Comparison of ENCODE assay signal across 1 cellular context in the genomic region with DNA sequence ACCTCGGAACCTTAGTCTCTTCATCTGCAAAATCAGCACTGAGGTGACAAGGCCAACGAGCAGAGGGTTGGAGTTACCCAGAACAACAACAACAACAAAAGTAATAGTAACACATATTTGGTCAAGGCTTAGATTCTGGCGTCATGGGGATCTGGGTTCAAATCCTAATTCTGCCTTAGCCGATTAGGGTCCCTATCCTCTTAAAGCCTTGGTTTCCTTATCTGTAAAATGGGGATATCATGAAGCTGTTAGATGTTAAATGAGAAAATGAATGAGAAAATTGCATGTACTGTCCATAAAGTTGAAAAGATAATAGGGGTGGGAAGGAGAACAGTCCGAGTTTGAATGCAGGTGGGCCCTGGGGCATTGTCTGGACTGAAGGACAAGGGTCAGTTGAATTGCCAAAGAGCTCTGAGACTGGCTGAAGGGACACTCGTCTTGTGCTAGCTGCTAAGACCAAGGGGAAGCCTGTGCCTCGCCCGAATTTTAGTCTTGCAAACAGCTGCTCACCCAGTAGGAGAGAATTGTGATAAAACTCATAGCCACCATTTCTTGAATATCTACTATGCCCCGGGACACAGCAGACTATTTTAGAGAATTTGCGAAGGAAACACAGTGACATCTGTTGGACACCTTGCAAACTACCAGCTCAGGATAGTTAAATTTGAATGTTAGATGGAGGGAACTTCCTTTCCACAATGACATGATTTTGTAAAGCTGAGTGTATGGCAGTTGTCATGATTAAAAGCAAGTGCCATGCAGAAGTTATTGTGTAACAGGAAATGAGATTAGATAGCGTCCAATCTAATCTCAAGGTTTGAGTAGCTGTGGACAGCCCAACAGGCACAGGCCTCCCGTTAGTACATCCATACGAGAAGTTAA.
TF ChIP-seq lines count a peak whose summit lies in the region.

No MANE protein-coding gene starts in this region.

TF ChIP-seq in HepG2, 621 proteins besides CTCF, POLR2A, EP300 and RAD21 (continued from another document):
- TF ChIP-seq, protein P1, sequence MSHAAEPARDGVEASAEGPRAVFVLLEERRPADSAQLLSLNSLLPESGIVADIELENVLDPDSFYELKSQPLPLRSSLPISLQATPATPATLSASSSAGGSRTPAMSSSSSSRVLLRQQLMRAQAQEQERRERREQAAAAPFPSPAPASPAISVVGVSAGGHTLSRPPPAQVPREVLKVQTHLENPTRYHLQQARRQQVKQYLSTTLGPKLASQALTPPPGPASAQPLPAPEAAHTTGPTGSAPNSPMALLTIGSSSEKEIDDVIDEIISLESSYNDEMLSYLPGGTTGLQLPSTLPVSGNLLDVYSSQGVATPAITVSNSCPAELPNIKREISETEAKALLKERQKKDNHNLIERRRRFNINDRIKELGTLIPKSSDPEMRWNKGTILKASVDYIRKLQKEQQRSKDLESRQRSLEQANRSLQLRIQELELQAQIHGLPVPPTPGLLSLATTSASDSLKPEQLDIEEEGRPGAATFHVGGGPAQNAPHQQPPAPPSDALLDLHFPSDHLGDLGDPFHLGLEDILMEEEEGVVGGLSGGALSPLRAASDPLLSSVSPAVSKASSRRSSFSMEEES (CRISPR knock-in tag; IDR thresholded peaks at IDR 0.05), result no peak
- TF ChIP-seq ZNF629 (CRISPR knock-in tag; conservative IDR thresholded peaks at IDR 0.05) (peak; percentile 58; the same call in 1 of the 2 replicates), MAZ (IDR thresholded peaks at IDR 0.05; ENCODE audit: borderline replicate concordance, low read depth, low read length) (no peak), MAZ (CRISPR knock-in tag; IDR thresholded peaks at IDR 0.05; ENCODE audit: low read depth) (no peak), TEAD3 (CRISPR knock-in tag; optimal IDR thresholded peaks at IDR 0.05; ENCODE audit: borderline replicate concordance) (no peak), GATAD2A (CRISPR knock-in tag; IDR thresholded peaks at IDR 0.05) (no peak), PAF1 (CRISPR knock-in tag; IDR thresholded peaks at IDR 0.05) (no peak), PHB2 (IDR thresholded peaks at IDR 0.05; ENCODE audit: partially characterized antibody) (no peak), RBM22 (optimal IDR thresholded peaks at IDR 0.05; ENCODE audit: low read length) (peak; percentile 86), ZBTB20 (CRISPR knock-in tag; IDR thresholded peaks at IDR 0.05; ENCODE audit: borderline replicate concordance, low read depth) (no peak)
